In the genomic region with DNA sequence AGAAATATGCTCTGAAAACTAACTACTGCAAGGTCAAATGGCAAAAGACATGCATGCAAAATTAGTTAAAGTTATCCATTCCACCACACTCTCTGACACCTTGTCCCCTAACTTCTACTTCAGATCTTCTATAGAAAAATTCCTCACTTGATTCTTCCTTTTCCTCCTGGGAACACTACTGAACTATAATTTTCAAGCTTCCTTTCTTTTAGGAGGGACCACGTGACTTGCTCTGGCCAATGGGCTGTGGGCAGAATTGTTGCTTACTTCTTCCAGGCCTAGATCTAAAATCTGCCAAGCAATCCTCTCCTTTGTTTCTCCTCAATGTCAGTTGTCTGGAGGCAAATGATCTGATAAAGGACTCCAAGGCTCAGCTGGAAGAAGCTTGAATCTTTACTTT, we compare ENCODE assay signal across 1 cellular context.
TF ChIP-seq lines count a peak whose summit lies in the region.

No MANE protein-coding gene starts in this region.

TF ChIP-seq in K562, 482 proteins besides CTCF, POLR2A, EP300 and RAD21 (continued from another document):
- TF ChIP-seq PKNOX1 (IDR thresholded peaks at IDR 0.05) = no peak
- TF ChIP-seq, protein P1, sequence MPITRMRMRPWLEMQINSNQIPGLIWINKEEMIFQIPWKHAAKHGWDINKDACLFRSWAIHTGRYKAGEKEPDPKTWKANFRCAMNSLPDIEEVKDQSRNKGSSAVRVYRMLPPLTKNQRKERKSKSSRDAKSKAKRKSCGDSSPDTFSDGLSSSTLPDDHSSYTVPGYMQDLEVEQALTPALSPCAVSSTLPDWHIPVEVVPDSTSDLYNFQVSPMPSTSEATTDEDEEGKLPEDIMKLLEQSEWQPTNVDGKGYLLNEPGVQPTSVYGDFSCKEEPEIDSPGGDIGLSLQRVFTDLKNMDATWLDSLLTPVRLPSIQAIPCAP (CRISPR knock-in tag; IDR thresholded peaks at IDR 0.05; ENCODE audit: borderline replicate concordance) = no peak
- TF ChIP-seq, protein P2, sequence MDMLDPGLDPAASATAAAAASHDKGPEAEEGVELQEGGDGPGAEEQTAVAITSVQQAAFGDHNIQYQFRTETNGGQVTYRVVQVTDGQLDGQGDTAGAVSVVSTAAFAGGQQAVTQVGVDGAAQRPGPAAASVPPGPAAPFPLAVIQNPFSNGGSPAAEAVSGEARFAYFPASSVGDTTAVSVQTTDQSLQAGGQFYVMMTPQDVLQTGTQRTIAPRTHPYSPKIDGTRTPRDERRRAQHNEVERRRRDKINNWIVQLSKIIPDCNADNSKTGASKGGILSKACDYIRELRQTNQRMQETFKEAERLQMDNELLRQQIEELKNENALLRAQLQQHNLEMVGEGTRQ (CRISPR knock-in tag; IDR thresholded peaks at IDR 0.05) = peak; percentile 41
